In genomic region chr9:133792721-133793470, GRCh38 we compare ENCODE assay signal across 8 cellular contexts. TPM values are rescaled to one million over a fixed set of nuclear protein-coding genes. Genes with fewer than 3 reads are reported as not detected.
DNase-seq lines count a peak whose midpoint lies in the region; ATAC-seq, FAIRE-seq and TF ChIP-seq lines count a peak whose summit lies in the region.

No MANE protein-coding gene starts in this region.

- no peak overlapping the region for H4K91ac ChIP-seq in H1 (replicated peaks; ENCODE audit: insufficient read length, low read length)

- H2BK20ac ChIP-seq in H1 (ENCODE audit: low read length) = no peak overlapping the region

- no peak for TF ChIP-seq POLR2A in H1 (IDR thresholded peaks at IDR 0.05; ENCODE audit: control extremely low read depth in 1 of 2, low read depth in 2 of 2, low read length in 2 of 2)

- CTCF ChIA-PET in activated CD8-positive, alpha-beta T cell treated with anti-CD3 and anti-CD28 coated beads, Interleukin-2, amount 10 ng/mL, durations not matched to agents 7 days and 5 days (lab: Charles Lee) = interaction anchor here (0.6 to 11.1 kb wide), 6 partner anchors 10 to 201 kb away, joined by 3 to 91 read pairs (median 3); no protein-coding TSS in a partner anchor
- CTCF ChIA-PET in H1 (lab: Charles Lee; ENCODE audit: partially characterized antibody) = interaction anchor here (0.6 to 5.7 kb wide), 30 partner anchors 7 to 450 kb away, joined by 3 to 42 read pairs (median 4); no protein-coding TSS in a partner anchor

- H3K4me3 ChIP-seq in H1 (ENCODE audit: extremely low read depth in 1 of 4, insufficient read depth in 2 of 4, low read depth in 3 of 4, low read length in 4 of 4) = no peak overlapping the region

- H2BK12ac ChIP-seq in H1 (ENCODE audit: low read depth, low read length) = no peak overlapping the region

- TF ChIP-seq RAD21 in H1 (IDR thresholded peaks at IDR 0.05 in 1 of 2, conservative IDR thresholded peaks at IDR 0.05 in 1 of 2; ENCODE audit: low read depth in 2 of 2, low read length in 2 of 2) = peak; percentile 88 to 91

- H3K4me2 ChIP-seq in H1 (ENCODE audit: insufficient read depth in 1 of 2, low read depth in 2 of 2, low read length in 2 of 2) = no peak overlapping the region

- H3K18ac ChIP-seq in H1 (ENCODE audit: extremely low read depth, low read length) = no peak overlapping the region

- WGBS in H1 (ENCODE audit: extremely low coverage in 1 of 2, insufficient coverage in 1 of 2, insufficient read length in 1 of 2, insufficient replicate concordance in 2 of 2, low coverage in 1 of 2, low lambda C conversion rate in 2 of 2, missing lambda C conversion rate in 1 of 2), 2 experiments = 70% methylated on average over 21 of the region's 22 CpGs; no CpG with 5 or more reads in 1 of the 2 experiments

- no peaks in the 10 kb centered on the region for H3K9me3 Mint-ChIP-seq in activated CD8-positive, alpha-beta T cell treated with anti-CD3 and anti-CD28 coated beads, Interleukin-2, amount 10 ng/mL, durations not matched to agents 7 days and 5 days (ENCODE audit: insufficient read depth)

- H3K4ac ChIP-seq in H1 (replicated peaks; ENCODE audit: insufficient read length, low read depth, low read length) = no peak overlapping the region

- no peak overlapping the region for H2BK15ac ChIP-seq in H1 (ENCODE audit: low read length)

- no peaks in the 10 kb centered on the region for H3K79me2 ChIP-seq in H1 (ENCODE audit: control insufficient read depth in 1 of 2, insufficient read depth in 2 of 2, low read length in 2 of 2)

- H3K27me3 ChIP-seq in H1 (replicated peaks in 1 of 4; ENCODE audit: control insufficient read depth in 3 of 4, extremely low read depth in 1 of 4, insufficient read depth in 3 of 4, low read length in 3 of 4) = no peaks in the 10 kb centered on the region

- peak; percentile 85 for DNase-seq in Daoy (ENCODE audit: low read depth)
- peak; percentile 69 for DNase-seq in NCI-H226
- peak; percentile 60 for DNase-seq in activated CD8-positive, alpha-beta T cell treated with anti-CD3 and anti-CD28 coated beads, Interleukin-2, amount 10 ng/mL, durations not matched to agents 7 days and 5 days
- peak in 1 of 2 experiments; percentile 90 for DNase-seq in H1 (ENCODE audit: low read depth in 1 of 2, low spot score in 2 of 2)
- peak; percentile 93 for DNase-seq in mesenteric fat pad (ENCODE audit: low spot score)
- DNase-seq in stimulated activated CD8-positive, alpha-beta memory T cell treated with anti-CD3 and anti-CD28 coated beads, Interleukin-2, amount 100 ng/mL, for 1 hour (ENCODE audit: low read depth in 2 of 2) = peak; percentile 1 to 18
- no peak for DNase-seq in GOT3 (lab: John Stamatoyannopoulos, UW)

- no peaks in the 10 kb centered on the region; the same call in 1 of the 2 replicates for H3K79me1 ChIP-seq in H1 (ENCODE audit: low read depth, low read length)

- peaks cover 0 to 5% (median 0%) of the 10 kb centered on the region in 4 experiments; a peak in 4 of 8 replicates for H3K36me3 ChIP-seq in H1 (ENCODE audit: control insufficient read depth in 2 of 4, insufficient read depth in 4 of 4, low read length in 3 of 4)

- peaks cover 7% of the 10 kb centered on the region for H3K4me1 Mint-ChIP-seq in activated CD8-positive, alpha-beta T cell treated with anti-CD3 and anti-CD28 coated beads, Interleukin-2, amount 10 ng/mL, durations not matched to agents 7 days and 5 days (ENCODE audit: low read depth)

- no peaks in the 10 kb centered on the region for H3K27me3 Mint-ChIP-seq in activated CD8-positive, alpha-beta T cell treated with anti-CD3 and anti-CD28 coated beads, Interleukin-2, amount 10 ng/mL, durations not matched to agents 7 days and 5 days (ENCODE audit: low read depth)

- no peak overlapping the region for H2BK5ac ChIP-seq in H1 (ENCODE audit: low read depth, low read length)

- TF ChIP-seq CTCF in H1 (IDR thresholded peaks at IDR 0.05; ENCODE audit: control extremely low read depth in 1 of 3, insufficient read depth in 1 of 3, low read depth in 1 of 3, low read length in 3 of 3) = peak in 2 of 3 experiments; percentile 90 to 92; a peak in 3 of 4 replicates

- H3K4me1 ChIP-seq in H1 (replicated peaks in 1 of 4; ENCODE audit: control insufficient read depth in 3 of 4, insufficient read depth in 4 of 4, low read length in 3 of 4) = peaks cover 0 to 9% (median 3%) of the 10 kb centered on the region in 4 experiments; a peak in 6 of 7 replicates

- H3K27ac Mint-ChIP-seq in activated CD8-positive, alpha-beta T cell treated with anti-CD3 and anti-CD28 coated beads, Interleukin-2, amount 10 ng/mL, durations not matched to agents 7 days and 5 days = no peak overlapping the region

- no peak overlapping the region for H4K5ac ChIP-seq in H1 (ENCODE audit: insufficient read length, low read depth, low read length)

- no peaks in the 10 kb centered on the region for H3K9me3 ChIP-seq in H1 (ENCODE audit: insufficient read depth in 2 of 2, low read depth in 1 of 2, low read length in 1 of 2)

- no peak overlapping the region for H2AFZ ChIP-seq in H1 (ENCODE audit: low read length)

- no peak overlapping the region for H3K23ac ChIP-seq in H1 (ENCODE audit: insufficient read length)

- no peak overlapping the region for H3K14ac ChIP-seq in H1 (ENCODE audit: insufficient read length)

- H3K4me3 Mint-ChIP-seq in activated CD8-positive, alpha-beta T cell treated with anti-CD3 and anti-CD28 coated beads, Interleukin-2, amount 10 ng/mL, durations not matched to agents 7 days and 5 days = no peak overlapping the region

- TF ChIP-seq EP300 in H1 (IDR thresholded peaks at IDR 0.05; ENCODE audit: borderline replicate concordance in 1 of 2, low read depth in 2 of 2, low read length in 2 of 2) = no peak

- no peaks in the 10 kb centered on the region for H3K36me3 Mint-ChIP-seq in activated CD8-positive, alpha-beta T cell treated with anti-CD3 and anti-CD28 coated beads, Interleukin-2, amount 10 ng/mL, durations not matched to agents 7 days and 5 days (ENCODE audit: low read depth)

- ATAC-seq in GM21717 (IDR thresholded peaks at IDR 0.05; ENCODE audit: unreplicated experiment) = peak; percentile 53
- peak; percentile 71 for ATAC-seq in activated CD8-positive, alpha-beta T cell treated with anti-CD3 and anti-CD28 coated beads, Interleukin-2, amount 10 ng/mL, durations not matched to agents 7 days and 5 days

- H3K56ac ChIP-seq in H1 (replicated peaks; ENCODE audit: insufficient read length, low read depth, low read length) = peak overlapping the region; percentile 19

- H2AK5ac ChIP-seq in H1 (ENCODE audit: low read depth, low read length) = no peak overlapping the region

- H3K23me2 ChIP-seq in H1 (ENCODE audit: low read depth, low read length) = peaks cover 3% of the 10 kb centered on the region; the same call in 1 of the 2 replicates

- H4K20me1 ChIP-seq in H1 (replicated peaks in 1 of 2; ENCODE audit: control insufficient read depth in 1 of 2, insufficient read depth in 2 of 2, low read length in 2 of 2) = peaks cover 0 to 11% of the 10 kb centered on the region in 2 experiments

- no peak overlapping the region for H2BK120ac ChIP-seq in H1 (replicated peaks; ENCODE audit: low read depth, low read length)

- H3K9ac ChIP-seq in H1 (replicated peaks in 1 of 4; ENCODE audit: extremely low read depth in 1 of 4, low read depth in 3 of 4, low read length in 3 of 4) = no peak overlapping the region

- no peak overlapping the region for H3K27ac ChIP-seq in H1 (ENCODE audit: low read depth, low read length)

- FAIRE-seq in H1 (lab: Jason Lieb, UNC) = no peak

- H4K8ac ChIP-seq in H1 (ENCODE audit: extremely low read depth, insufficient read depth, low read length) = no peak overlapping the region

- POLR2A ChIA-PET in activated CD8-positive, alpha-beta T cell treated with anti-CD3 and anti-CD28 coated beads, Interleukin-2, amount 10 ng/mL, durations not matched to agents 7 days and 5 days (lab: Charles Lee) = interaction anchor here (0.6 kb wide), 2 partner anchors 202 kb away, joined by 3 read pairs; no protein-coding TSS in a partner anchor
- POLR2A ChIA-PET in H1 (lab: Charles Lee; ENCODE audit: partially characterized antibody) = no interaction called here

TF ChIP-seq in H1, 55 proteins besides CTCF, POLR2A, EP300 and RAD21 (continues in another document):
- TF ChIP-seq, protein P1, sequence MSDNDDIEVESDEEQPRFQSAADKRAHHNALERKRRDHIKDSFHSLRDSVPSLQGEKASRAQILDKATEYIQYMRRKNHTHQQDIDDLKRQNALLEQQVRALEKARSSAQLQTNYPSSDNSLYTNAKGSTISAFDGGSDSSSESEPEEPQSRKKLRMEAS (IDR thresholded peaks at IDR 0.05) = peak; percentile 79
- TF ChIP-seq, protein P2, sequence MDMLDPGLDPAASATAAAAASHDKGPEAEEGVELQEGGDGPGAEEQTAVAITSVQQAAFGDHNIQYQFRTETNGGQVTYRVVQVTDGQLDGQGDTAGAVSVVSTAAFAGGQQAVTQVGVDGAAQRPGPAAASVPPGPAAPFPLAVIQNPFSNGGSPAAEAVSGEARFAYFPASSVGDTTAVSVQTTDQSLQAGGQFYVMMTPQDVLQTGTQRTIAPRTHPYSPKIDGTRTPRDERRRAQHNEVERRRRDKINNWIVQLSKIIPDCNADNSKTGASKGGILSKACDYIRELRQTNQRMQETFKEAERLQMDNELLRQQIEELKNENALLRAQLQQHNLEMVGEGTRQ (IDR thresholded peaks at IDR 0.05; ENCODE audit: low read length) = peak; percentile 44; the same call in 1 of the 2 replicates
- no peak for TF ChIP-seq YY1 (IDR thresholded peaks at IDR 0.05; ENCODE audit: low read depth, low read length)
- TF ChIP-seq EGR1 (IDR thresholded peaks at IDR 0.05; ENCODE audit: borderline replicate concordance, low read depth, low read length) = peak; percentile 61; the same call in 1 of the 2 replicates
- TF ChIP-seq, protein P3, sequence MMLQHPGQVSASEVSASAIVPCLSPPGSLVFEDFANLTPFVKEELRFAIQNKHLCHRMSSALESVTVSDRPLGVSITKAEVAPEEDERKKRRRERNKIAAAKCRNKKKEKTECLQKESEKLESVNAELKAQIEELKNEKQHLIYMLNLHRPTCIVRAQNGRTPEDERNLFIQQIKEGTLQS (IDR thresholded peaks at IDR 0.05; ENCODE audit: insufficient read depth, low read depth, low read length) = 0 out of 2 replicates have a peak, but pooled peaks have one; percentile 44

RNA-seq across cellular contexts. Expression of gene SARDH, which starts 54.7 kb away (rescaled TPM):
- 0.45 and 1.2 TPM in 2 replicates for total RNA-seq in Daoy (2014; rRNA removed; shearing (Covaris generic))
- 1 to 10 TPM; 3.0 to 3.4 TPM for total RNA-seq in activated CD8-positive, alpha-beta T cell treated with anti-CD3 and anti-CD28 coated beads, Interleukin-2, amount 10 ng/mL, durations not matched to agents 7 days and 5 days
- 7.3 and 7.4 TPM in 2 replicates for total RNA-seq in H1 (2021; fragmentation: NEBNext Ultra II Directional; extraction: Animal tissue kit (Norgen Biotek cat#: 25700))
- polyA plus RNA-seq in H1 (2011; rRNA removed) = 6.4 and 13.1 TPM in 2 replicates
- polyA plus RNA-seq in H1 (2011; cell fraction: cytosol; rRNA removed) = 5.6 TPM
- 17.1 TPM for polyA plus RNA-seq in H1 (2011; cell fraction: nucleus; rRNA removed)
- 5.6 to 9.3 TPM (median 7.0 TPM) in 4 replicates for polyA plus RNA-seq in H1 (2012, experiment 1 of 2)
- 5.9 TPM for polyA plus RNA-seq in H1 (2012, experiment 2 of 2)
- 5.1 TPM for polyA plus RNA-seq in H1 (2013, experiment 1 of 2)
- polyA plus RNA-seq in H1 (2013, experiment 2 of 2) = 4.7 TPM
- 4.9 and 5.6 TPM in 2 replicates for polyA minus RNA-seq in H1 (2011; rRNA and poly(A)+ RNA removed)
- polyA minus RNA-seq in H1 (2011; cell fraction: cytosol; rRNA and poly(A)+ RNA removed) = 5.4 TPM
- 9.3 TPM for polyA minus RNA-seq in H1 (2011; cell fraction: nucleus; rRNA and poly(A)+ RNA removed)
- 0.87 TPM for total RNA-seq in mesenteric fat pad
